ENCODE assay signal across 10 cellular contexts in the genomic region with DNA sequence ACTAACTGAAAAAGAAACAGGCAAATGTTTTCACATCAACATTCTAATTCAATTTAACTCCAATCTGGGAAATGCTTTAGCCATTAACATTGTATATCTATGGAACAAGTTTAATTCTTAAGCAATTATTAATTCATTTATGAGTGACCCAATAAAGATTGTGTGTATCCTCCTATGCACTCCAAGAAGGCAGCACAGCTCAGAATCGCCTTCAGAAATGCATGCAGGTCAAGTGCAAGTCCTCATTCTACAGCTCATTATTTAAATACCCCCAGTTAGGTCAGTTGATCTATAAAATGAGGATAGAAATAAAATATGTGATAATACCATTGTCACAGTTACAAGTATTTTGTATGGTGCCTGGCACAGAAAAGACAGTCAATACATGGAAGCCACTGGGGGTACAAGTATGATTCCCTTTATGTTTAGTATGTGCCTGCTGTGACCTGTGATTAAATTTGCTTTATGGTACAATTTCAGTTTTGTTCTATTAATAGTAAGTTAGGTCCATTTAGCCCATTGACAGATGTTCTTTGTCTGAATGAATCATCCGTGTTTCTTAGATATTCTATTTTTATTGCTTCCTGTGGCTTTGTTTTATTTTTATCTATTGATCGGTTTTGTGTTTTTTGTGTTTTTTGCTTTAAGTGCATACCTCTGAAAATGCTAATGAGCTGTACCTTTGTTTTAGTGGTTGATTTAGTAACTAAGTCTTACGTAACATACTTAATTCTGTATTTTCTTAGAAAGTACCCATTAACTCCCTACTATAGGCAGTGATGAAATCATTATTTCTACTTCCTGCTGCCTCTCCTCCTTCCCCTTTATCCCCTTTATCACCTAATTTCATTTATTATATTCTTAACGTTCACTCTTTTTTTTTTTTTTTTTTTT. TPM values are rescaled to one million over a fixed set of nuclear protein-coding genes. Genes with fewer than 3 reads are reported as not detected.
DNase-seq lines count a peak whose midpoint lies in the region; ATAC-seq and TF ChIP-seq lines count a peak whose summit lies in the region.
"Had no signal": no experiment of that assay in that cellular context is flagged by ENCODE, and none has a peak within 500 bp of the region (broad histone marks: within the 10 kb centered on the region; RNA-seq: fewer than 3 reads in every experiment).

No MANE protein-coding gene starts in this region.

- no peaks in the 10 kb centered on the region for H3K9me3 ChIP-seq in esophagus muscularis mucosa
- no peaks in the 10 kb centered on the region for H3K9me3 ChIP-seq in left lung

- intact Hi-C loops in esophagus muscularis mucosa (cut with DNase I), result no loop called here
- intact Hi-C loops in left lung (cut with DNase I), result no loop called here

- H3K27ac ChIP-seq in esophagus muscularis mucosa (replicated peaks in 1 of 4), result no peak overlapping the region
- H3K27ac ChIP-seq in left lung, result no peak overlapping the region

- TF ChIP-seq CTCF in esophagus muscularis mucosa (IDR thresholded peaks at IDR 0.05) (no peak), left lung (IDR thresholded peaks at IDR 0.05) (no peak)

- TF ChIP-seq POLR2A in esophagus muscularis mucosa (IDR thresholded peaks at IDR 0.05; ENCODE audit: low read depth), result no peak

- no peak overlapping the region for H3K4me3 ChIP-seq in esophagus muscularis mucosa
- no peak overlapping the region for H3K4me3 ChIP-seq in left lung

- WGBS in esophagus muscularis mucosa, result 44% methylated on average over 5 of the region's 5 CpGs

- DNase-seq in esophagus muscularis mucosa (ENCODE audit: extremely low spot score) (peak; percentile 53), left lung (no peak), HUDEP-2 (lab: John Stamatoyannopoulos, UW; ENCODE audit: unreplicated experiment in 76 of 76) (no peak), NCI-H774 (lab: John Stamatoyannopoulos, UW) (no peak)
- DNase-seq in activated CD8-positive, alpha-beta memory T cell treated with anti-CD3 and anti-CD28 coated beads, Interleukin-2, amount 50 U/mL, for 4 hours, result no peak
- DNase-seq: erythroblast, Karpas-422 had no signal

- ATAC-seq in GM18870 (IDR thresholded peaks at IDR 0.05; ENCODE audit: unreplicated experiment) (peak; percentile 83), GM21825 (IDR thresholded peaks at IDR 0.05; ENCODE audit: unreplicated experiment) (peak; percentile 66), HG03521 (IDR thresholded peaks at IDR 0.05; ENCODE audit: unreplicated experiment) (peak; percentile 60), left lung (no peak)

- H3K27me3 ChIP-seq in esophagus muscularis mucosa (no peaks in the 10 kb centered on the region), left lung (peaks cover 0 to 7% of the 10 kb centered on the region in 2 donors)

- H3K36me3 ChIP-seq in esophagus muscularis mucosa (no peaks in the 10 kb centered on the region), left lung (no peaks in the 10 kb centered on the region)

- TF ChIP-seq EP300 in esophagus muscularis mucosa (IDR thresholded peaks at IDR 0.05), result no peak

- H3K4me1 ChIP-seq in esophagus muscularis mucosa (peaks cover 3 to 60% (median 49%) of the 10 kb centered on the region in 4 donors), left lung (peaks cover 0 to 3% of the 10 kb centered on the region in 2 donors)

RNA-seq across cellular contexts. Expression of gene CPXM2, which starts 42.8 kb away (rescaled TPM):
- 100 to 1,000 TPM in 2 of 4 donors, 10 to 100 TPM in 2; 56.8 to 150 (median 96.9) TPM for total RNA-seq in esophagus muscularis mucosa
- total RNA-seq in left lung, result 1 to 10 TPM; 1.5 to 6.5 TPM

Comparison
In these comparisons a context has a peak if more than half of its experiments do, and no peak if none do; other contexts are left out.
1. RNA of gene CPXM2, which starts 42.8 kb away (total RNA-seq): 56.8 to 150 TPM in esophagus muscularis mucosa; 1.5 to 6.5 TPM in left lung; every median in the first group is over 4 times any median in the second.